ENCODE assay signal across 6 cellular contexts in genomic region chr17:8189041-8189710, GRCh38. TPM values are rescaled to one million over a fixed set of nuclear protein-coding genes. Genes with fewer than 3 reads are reported as not detected.
DNase-seq lines count a peak whose midpoint lies in the region; ATAC-seq and FAIRE-seq lines count a peak whose summit lies in the region.

No MANE protein-coding gene starts in this region.

- DNase-seq in activated CD8-positive, alpha-beta memory T cell treated with anti-CD3 and anti-CD28 coated beads, Interleukin-2, amount 50 U/mL, for 4 hours, result peak; percentile 27
- DNase-seq in left lobe of liver (ENCODE audit: low spot score), result peak; percentile 59
- DNase-seq in cerebellar nuclear complex (lab: John Stamatoyannopoulos, UW), result no peak
- no peak for DNase-seq in NCI-H446 (lab: John Stamatoyannopoulos, UW)
- no peak for DNase-seq in RCC 7860 (ENCODE audit: low spot score)

- FAIRE-seq in RCC 7860 (lab: Jason Lieb, UNC), result no peak

- ATAC-seq in GM19397 (IDR thresholded peaks at IDR 0.05; ENCODE audit: unreplicated experiment), result peak; percentile 3
- peak; percentile 0 for ATAC-seq in left lobe of liver

RNA-seq across cellular contexts. Expression of gene BORCS6, which starts 0.8 kb away (rescaled TPM):
- 4.5 TPM for total RNA-seq in left lobe of liver

RNA-seq across cellular contexts. Expression of gene TMEM107, which starts 13.0 kb away (rescaled TPM):
- 3.6 TPM for total RNA-seq in left lobe of liver

RNA-seq across cellular contexts. Expression of gene AURKB, which starts 21.2 kb away (rescaled TPM):
- total RNA-seq in left lobe of liver, result 0.68 TPM

RNA-seq across cellular contexts. Expression of gene VAMP2, which starts 26.4 kb away (rescaled TPM):
- 18.1 TPM for total RNA-seq in left lobe of liver

RNA-seq across cellular contexts. Expression of gene PER1, which starts 37.0 kb away (rescaled TPM):
- total RNA-seq in left lobe of liver, result 108 TPM

Comparison
In these comparisons a context has a peak if more than half of its experiments do, and no peak if none do; other contexts are left out.
1. DNase-seq: peak in activated CD8-positive, alpha-beta memory T cell treated with anti-CD3 and anti-CD28 coated beads, Interleukin-2, amount 50 U/mL, for 4 hours (single experiment) and left lobe of liver (single experiment); none in cerebellar nuclear complex (0 of 2), NCI-H446 (0 of 2) and RCC 7860 (single experiment).